ENCODE assay signal across 20 cellular contexts in genomic region chr4:186852964-186853391, GRCh38.
DNase-seq lines count a peak whose midpoint lies in the region; ATAC-seq and TF ChIP-seq lines count a peak whose summit lies in the region.
"Had no signal": no experiment of that assay in that cellular context is flagged by ENCODE, and none has a peak within 500 bp of the region (broad histone marks: within the 10 kb centered on the region; RNA-seq: fewer than 3 reads in every experiment).

No MANE protein-coding gene starts in this region.

- H3F3A ChIP-seq in MM.1S (ENCODE audit: insufficient read depth, low read length): peaks cover 15% of the 10 kb centered on the region; the same call in 1 of the 2 replicates

- TF ChIP-seq CTCF in MM.1S (IDR thresholded peaks at IDR 0.05; ENCODE audit: low read length): no peak

- H3K4me1 ChIP-seq in MM.1S (ENCODE audit: low read length): peaks cover 35% of the 10 kb centered on the region
- H3K4me1 ChIP-seq: breast epithelium, gastroesophageal sphincter, uterus had no signal

- no peaks in the 10 kb centered on the region for H3K27me3 ChIP-seq in MM.1S (replicated peaks; ENCODE audit: insufficient read depth, low read length)
- H3K27me3 ChIP-seq: breast epithelium, gastroesophageal sphincter, uterus had no signal

- peak overlapping the region; percentile 54 for H3K9ac ChIP-seq in MM.1S (ENCODE audit: low read length)

- 0 out of 2 replicates have a peak, but pooled peaks cover 3% of the 10 kb centered on the region for H3K9me2 ChIP-seq in MM.1S (replicated peaks; ENCODE audit: insufficient read depth, low read length)

- H2AFZ ChIP-seq in MM.1S (ENCODE audit: low read length): peak overlapping the region; percentile 24; the same call in 1 of the 2 replicates

- ATAC-seq in GM18502 (IDR thresholded peaks at IDR 0.05; ENCODE audit: poor library complexity, unreplicated experiment): peak; percentile 72
- ATAC-seq in GM19463 (IDR thresholded peaks at IDR 0.05; ENCODE audit: unreplicated experiment): peak; percentile 85
- ATAC-seq in HG02981 (IDR thresholded peaks at IDR 0.05; ENCODE audit: unreplicated experiment): peak; percentile 72
- ATAC-seq in HG02642 (IDR thresholded peaks at IDR 0.05; ENCODE audit: poor library complexity, unreplicated experiment): no peak
- ATAC-seq: gastroesophageal sphincter; stimulated activated effector memory CD8-positive, alpha-beta T cell treated with anti-CD3 and anti-CD28 coated beads, Interleukin-12 subunit alpha, Interleukin-12 subunit beta, amount 100 ng/mL, for 72 hours had no signal

- H3K79me2 ChIP-seq in MM.1S (ENCODE audit: low read length): no peaks in the 10 kb centered on the region

- peak overlapping the region; percentile 91 for H3K27ac ChIP-seq in MM.1S (ENCODE audit: low read length)
- H3K27ac ChIP-seq: breast epithelium, gastroesophageal sphincter, uterus had no signal

- no peak overlapping the region for H3K4me3 ChIP-seq in MM.1S (ENCODE audit: low read length)
- H3K4me3 ChIP-seq: breast epithelium, gastroesophageal sphincter, uterus had no signal

- DNase-seq in MM.1S: peak; percentile 59
- no peak for DNase-seq in GM19240 (ENCODE audit: insufficient read length, low spot score)
- no peak for DNase-seq in NCI-H748 (lab: John Stamatoyannopoulos, UW; ENCODE audit: unreplicated experiment)
- DNase-seq in SW480 (ENCODE audit: low spot score): no peak
- DNase-seq: activated naive CD4-positive, alpha-beta T cell treated with Interleukin-2 at 50 U/mL for 16 hours; Calu3; endodermal cell; islet precursor cell; NCI-H1436; NCI-H524; retina; stimulated activated CD4-positive, alpha-beta T cell treated with anti-CD3 and anti-CD28 coated beads, Interleukin-2, amount 100 ng/mL, for 48 hours; uterus had no signal

- H3K4me2 ChIP-seq in MM.1S (ENCODE audit: low read depth, low read length): peak overlapping the region; percentile 51

- no peaks in the 10 kb centered on the region for H3K36me3 ChIP-seq in MM.1S (replicated peaks; ENCODE audit: insufficient read depth, low read length)
- H3K36me3 ChIP-seq: breast epithelium, gastroesophageal sphincter, uterus had no signal

- no peaks in the 10 kb centered on the region for H4K20me1 ChIP-seq in MM.1S (ENCODE audit: insufficient read depth, low read length)

- H3K9me3 ChIP-seq in MM.1S (replicated peaks; ENCODE audit: insufficient read depth, low read length): no peaks in the 10 kb centered on the region
